Comparison of ENCODE assay signal across 12 cellular contexts in the genomic region with DNA sequence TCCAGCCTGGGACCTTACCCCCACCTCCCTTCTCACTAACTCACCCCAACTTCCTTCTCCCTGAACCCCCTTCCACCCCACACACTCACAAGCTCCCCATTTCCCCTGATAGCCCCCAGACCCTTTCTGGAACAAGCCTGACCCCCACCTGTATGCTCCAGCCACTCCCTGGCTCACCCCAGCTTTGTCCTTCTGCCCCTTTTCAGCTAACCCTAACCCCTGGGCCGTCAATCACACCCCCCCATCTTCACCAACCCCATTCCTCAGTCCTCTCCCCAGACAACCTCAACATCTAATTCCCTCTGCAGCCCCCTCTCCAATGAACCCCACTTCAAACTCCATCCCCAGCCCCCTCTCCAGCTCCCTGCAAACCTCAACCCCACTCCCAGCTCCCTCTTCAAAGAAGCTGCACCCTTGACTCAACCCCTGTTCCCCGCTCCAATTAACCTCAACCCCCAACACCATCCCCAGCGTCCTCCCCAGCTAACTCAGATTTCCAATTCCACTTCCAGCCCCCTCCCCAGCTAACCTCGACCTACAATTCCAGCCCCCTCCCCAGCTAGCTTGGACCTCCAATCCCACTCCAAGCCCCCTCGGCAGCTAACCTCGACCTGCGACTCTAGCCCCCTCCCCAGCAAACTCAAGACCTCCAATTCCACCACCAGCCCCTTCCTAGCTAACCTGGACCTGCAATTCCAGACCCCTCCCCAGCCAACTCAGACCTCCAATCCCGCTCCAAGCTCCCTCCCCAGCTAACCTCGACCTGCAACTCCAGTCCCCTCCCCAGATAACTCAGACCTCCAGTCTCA. TPM values are rescaled to one million over a fixed set of nuclear protein-coding genes. Genes with fewer than 3 reads are reported as not detected.
DNase-seq lines count a peak whose midpoint lies in the region; ATAC-seq and TF ChIP-seq lines count a peak whose summit lies in the region.
"Had no signal": no experiment of that assay in that cellular context is flagged by ENCODE, and none has a peak within 500 bp of the region (broad histone marks: within the 10 kb centered on the region; RNA-seq: fewer than 3 reads in every experiment).

No MANE protein-coding gene starts in this region.

- peaks cover 36% of the 10 kb centered on the region for H3K79me2 ChIP-seq in MM.1S (ENCODE audit: low read length)

- no peak for TF ChIP-seq POLR2A in esophagus muscularis mucosa (IDR thresholded peaks at IDR 0.05; ENCODE audit: low read depth)

- POLR2A ChIA-PET in CD8-positive, alpha-beta memory T cell (lab: Charles Lee): interaction anchor here (0.5 kb wide), 1 partner anchor 79 kb away, joined by 3 read pairs; no protein-coding TSS in a partner anchor

- CTCF ChIA-PET in CD8-positive, alpha-beta memory T cell (lab: Charles Lee): interaction anchor here (0.7 kb wide), 2 partner anchors 64 to 384 kb away, joined by 3 read pairs; no protein-coding TSS in a partner anchor

- H3K4me2 ChIP-seq in MM.1S (ENCODE audit: low read depth, low read length): peak overlapping the region; percentile 94

- H3K4me3 ChIP-seq in CD8-positive, alpha-beta memory T cell (ENCODE audit: low read length): no peak overlapping the region
- H3K4me3 ChIP-seq in MM.1S (ENCODE audit: low read length) (peak overlapping the region; percentile 85), esophagus muscularis mucosa (peak overlapping the region; percentile 71 to 73 (median 72))
- H3K4me3 ChIP-seq: MG63, SJSA1 had no signal

- H3K4me3 Mint-ChIP-seq in CD8-positive, alpha-beta memory T cell: peak overlapping the region; percentile 3 to 81 (median 66)
- peak overlapping the region; percentile 80 for H3K4me3 Mint-ChIP-seq in progenitor cell of endocrine pancreas (ENCODE audit: low read depth)

- H3K9ac ChIP-seq in MM.1S (ENCODE audit: low read length): peak overlapping the region; percentile 88

- TF ChIP-seq CTCF in MM.1S (IDR thresholded peaks at IDR 0.05; ENCODE audit: low read length) (no peak), esophagus muscularis mucosa (IDR thresholded peaks at IDR 0.05) (no peak), progenitor cell of endocrine pancreas (IDR thresholded peaks at IDR 0.05; ENCODE audit: unreplicated experiment) (no peak), GM13977 (IDR thresholded peaks at IDR 0.05; ENCODE audit: extremely low read depth, insufficient read depth, missing control alignments) (no peak), foreskin keratinocyte (conservative IDR thresholded peaks at IDR 0.05) (no peak)

- peaks cover 20 to 38% (median 37%) of the 10 kb centered on the region in 3 donors for H3K4me1 Mint-ChIP-seq in CD8-positive, alpha-beta memory T cell
- peaks cover 2% of the 10 kb centered on the region for H3K4me1 Mint-ChIP-seq in progenitor cell of endocrine pancreas (ENCODE audit: low read depth)

- H3F3A ChIP-seq in MM.1S (ENCODE audit: insufficient read depth, low read length): peaks cover 34% of the 10 kb centered on the region

- H3K27ac Mint-ChIP-seq in CD8-positive, alpha-beta memory T cell: peak overlapping the region in 5 of 8 donors; percentile 29 to 82 (median 69)
- H3K27ac Mint-ChIP-seq in progenitor cell of endocrine pancreas: peak overlapping the region; percentile 37

- H3K36me3 Mint-ChIP-seq in CD8-positive, alpha-beta memory T cell: no peaks in the 10 kb centered on the region
- no peaks in the 10 kb centered on the region for H3K36me3 Mint-ChIP-seq in progenitor cell of endocrine pancreas (ENCODE audit: insufficient read depth)

- H3K9me3 ChIP-seq in CD8-positive, alpha-beta memory T cell (ENCODE audit: low read length): no peaks in the 10 kb centered on the region
- H3K9me3 ChIP-seq in MM.1S (replicated peaks; ENCODE audit: insufficient read depth, low read length) (no peaks in the 10 kb centered on the region), esophagus muscularis mucosa (no peaks in the 10 kb centered on the region)
- H3K9me3 ChIP-seq: MG63, mucosa of descending colon, SJSA1 had no signal

- ATAC-seq in foreskin keratinocyte: no peak

- H3K27me3 ChIP-seq in CD8-positive, alpha-beta memory T cell (ENCODE audit: insufficient read depth, low read length, poor library complexity, severe bottlenecking): no peaks in the 10 kb centered on the region
- peaks cover 11% of the 10 kb centered on the region for H3K27me3 ChIP-seq in MM.1S (replicated peaks; ENCODE audit: insufficient read depth, low read length)
- no peaks in the 10 kb centered on the region for H3K27me3 ChIP-seq in esophagus muscularis mucosa
- H3K27me3 ChIP-seq in foreskin keratinocyte: peaks cover 37% of the 10 kb centered on the region
- H3K27me3 ChIP-seq: MG63 had no signal

- H2AFZ ChIP-seq in MM.1S (ENCODE audit: low read length): peak overlapping the region; percentile 52; the same call in 1 of the 2 replicates

- 13% methylated on average over 9 of the region's 9 CpGs for WGBS in esophagus muscularis mucosa

- H3K27ac ChIP-seq in CD8-positive, alpha-beta memory T cell (ENCODE audit: low read depth, low read length): no peak overlapping the region
- H3K27ac ChIP-seq in MM.1S (ENCODE audit: low read length) (peak overlapping the region; percentile 79; the same call in 1 of the 2 replicates), esophagus muscularis mucosa (replicated peaks in 1 of 4) (peak overlapping the region; percentile 69 to 78 (median 76)), foreskin keratinocyte (no peak overlapping the region)
- H3K27ac ChIP-seq: SJSA1 had no signal

- TF ChIP-seq EP300 in esophagus muscularis mucosa (IDR thresholded peaks at IDR 0.05): no peak

- no peak for DNase-seq in CD8-positive, alpha-beta memory T cell
- DNase-seq in MM.1S (no peak), esophagus muscularis mucosa (ENCODE audit: extremely low spot score) (no peak), progenitor cell of endocrine pancreas (ENCODE audit: low spot score, unreplicated experiment) (no peak), GM13977 (ENCODE audit: low spot score) (no peak), foreskin keratinocyte (no peak), SHP77 (lab: John Stamatoyannopoulos, UW) (no peak), cerebellar nuclear complex (lab: John Stamatoyannopoulos, UW) (no peak)
- DNase-seq: central memory CD4-positive, alpha-beta T cell; MG63; mucosa of descending colon had no signal

- no peaks in the 10 kb centered on the region for H3K9me3 Mint-ChIP-seq in CD8-positive, alpha-beta memory T cell
- H3K9me3 Mint-ChIP-seq in progenitor cell of endocrine pancreas (ENCODE audit: low read depth): no peaks in the 10 kb centered on the region

- H3K36me3 ChIP-seq in CD8-positive, alpha-beta memory T cell (ENCODE audit: insufficient read depth, low read length): no peaks in the 10 kb centered on the region
- H3K36me3 ChIP-seq in MM.1S (replicated peaks; ENCODE audit: insufficient read depth, low read length): no peaks in the 10 kb centered on the region
- H3K36me3 ChIP-seq in esophagus muscularis mucosa: no peaks in the 10 kb centered on the region
- H3K36me3 ChIP-seq: MG63, SJSA1 had no signal

- no peaks in the 10 kb centered on the region for H4K20me1 ChIP-seq in MM.1S (ENCODE audit: insufficient read depth, low read length)

- intact Hi-C loops in esophagus muscularis mucosa (cut with DNase I): no loop called here

- in situ Hi-C loops in GM13977 (cut with MboI; ENCODE audit: low pct_unique_long_range_greater_than_20kb, low sequenced_read_pairs, unreplicated experiment): no loop called here

- peaks cover 0 to 2% of the 10 kb centered on the region in 2 donors for H3K27me3 Mint-ChIP-seq in CD8-positive, alpha-beta memory T cell
- H3K27me3 Mint-ChIP-seq in progenitor cell of endocrine pancreas: peaks cover 20% of the 10 kb centered on the region

- H3K4me1 ChIP-seq in CD8-positive, alpha-beta memory T cell (ENCODE audit: insufficient read depth, low read length): peaks cover 15% of the 10 kb centered on the region
- H3K4me1 ChIP-seq in MM.1S (ENCODE audit: low read length): peaks cover 31% of the 10 kb centered on the region
- H3K4me1 ChIP-seq in esophagus muscularis mucosa: peaks cover 13 to 31% (median 22%) of the 10 kb centered on the region in 4 donors
- no peaks in the 10 kb centered on the region for H3K4me1 ChIP-seq in foreskin keratinocyte
- H3K4me1 ChIP-seq: SJSA1 had no signal

- no peaks in the 10 kb centered on the region for H3K9me2 ChIP-seq in MM.1S (replicated peaks; ENCODE audit: insufficient read depth, low read length)

RNA-seq across cellular contexts. Expression of gene GNG7, which starts 0.9 kb away (rescaled TPM):
- under 1 TPM; 0.40 to 0.53 TPM for total RNA-seq in CD8-positive, alpha-beta memory T cell
- 1.2 TPM for polyA plus RNA-seq in CD8-positive, alpha-beta memory T cell
- total RNA-seq in esophagus muscularis mucosa (10 to 100 TPM in 3 of 4 donors, 1 to 10 TPM in 1; 6.3 to 18.8 (median 13.0) TPM), progenitor cell of endocrine pancreas (9.9 and 11.3 TPM in 2 replicates), foreskin keratinocyte (0.10 and 0.11 TPM in 2 replicates)
- 0.16 and 0.19 TPM in 2 replicates for polyA plus RNA-seq in foreskin keratinocyte

RNA-seq across cellular contexts. Expression of gene DIRAS1, which starts 19.6 kb away (rescaled TPM):
- total RNA-seq in CD8-positive, alpha-beta memory T cell: under 1 TPM in 1 of 2 experiments, not detected in 1; 0.18 TPM
- not detected for polyA plus RNA-seq in CD8-positive, alpha-beta memory T cell
- total RNA-seq in esophagus muscularis mucosa (10 to 100 TPM in 3 of 4 donors, 1 to 10 TPM in 1; 7.0 to 19.2 (median 14.3) TPM), progenitor cell of endocrine pancreas (8.6 and 10.8 TPM in 2 replicates), foreskin keratinocyte (0.11 and 0.24 TPM in 2 replicates)
- 0.03 and 0.13 TPM in 2 replicates for polyA plus RNA-seq in foreskin keratinocyte
- total RNA-seq: SJSA1 had no signal

RNA-seq across cellular contexts. Expression of gene SLC39A3, which starts 38.3 kb away (rescaled TPM):
- total RNA-seq in CD8-positive, alpha-beta memory T cell: 10 to 100 TPM; 44.1 to 51.3 TPM
- polyA plus RNA-seq in CD8-positive, alpha-beta memory T cell: 35.4 TPM
- total RNA-seq in esophagus muscularis mucosa (10 to 100 TPM; 31.6 to 36.9 (median 33.8) TPM), progenitor cell of endocrine pancreas (22.7 and 23.8 TPM in 2 replicates), foreskin keratinocyte (29.6 and 30.8 TPM in 2 replicates)
- polyA plus RNA-seq in foreskin keratinocyte: 42.4 and 43.3 TPM in 2 replicates

Comparison
In these comparisons a context has a peak if more than half of its experiments do, and no peak if none do; other contexts are left out.
1. H3K27ac ChIP-seq: peak in MM.1S (single experiment) and esophagus muscularis mucosa (4 of 4); none in CD8-positive, alpha-beta memory T cell (single experiment) and foreskin keratinocyte (single experiment).